8 cellular contexts compared by ENCODE assay signal in genomic region chr1:39408641-39409054, GRCh38.
DNase-seq lines count a peak whose midpoint lies in the region; ATAC-seq and TF ChIP-seq lines count a peak whose summit lies in the region.

No MANE protein-coding gene starts in this region.

- no peaks in the 10 kb centered on the region for H3K9me3 ChIP-seq in left lung

- peak in 1 of 2 donors; percentile 6 for TF ChIP-seq CTCF in left lung (IDR thresholded peaks at IDR 0.05)

- DNase-seq in AG20443 (ENCODE audit: low spot score) (peak; percentile 98), NCI-H524 treated with DMSO at 0.1 percent for 48 hours (lab: John Stamatoyannopoulos, UW) (peak; percentile 74), cortex of kidney (lab: John Stamatoyannopoulos, UW) (peak; percentile 85), left lung (peak; percentile 95 to 98)
- peak; percentile 78 for DNase-seq in activated CD4-positive, alpha-beta T cell treated with anti-CD3 and anti-CD28 coated beads, Interleukin-2, amount 50 U/mL, for 1 hour
- DNase-seq in stimulated activated CD4-positive, alpha-beta T cell treated with anti-CD3 and anti-CD28 coated beads, Interleukin-2, amount 100 ng/mL, for 4 hours (ENCODE audit: low read depth) = peak; percentile 71

- peak; percentile 76 for ATAC-seq in GM19328 (IDR thresholded peaks at IDR 0.05; ENCODE audit: unreplicated experiment)
- peak; percentile 68 for ATAC-seq in HG03460 (IDR thresholded peaks at IDR 0.05; ENCODE audit: unreplicated experiment)
- peak; percentile 91 for ATAC-seq in left lung

- H3K27ac ChIP-seq in left lung = peak overlapping the region; percentile 91 to 92

- peaks cover 52 to 83% of the 10 kb centered on the region in 2 donors for H3K4me1 ChIP-seq in left lung

- peak overlapping the region; percentile 55 to 82 for H3K4me3 ChIP-seq in left lung

- intact Hi-C loops in left lung (cut with DNase I) = no loop called here

- no peaks in the 10 kb centered on the region for H3K27me3 ChIP-seq in left lung

- peaks cover 0 to 12% of the 10 kb centered on the region in 2 donors for H3K36me3 ChIP-seq in left lung

Comparison
In these comparisons a context has a peak if more than half of its experiments do, and no peak if none do; other contexts are left out.
1. Peak in every context shown above with its lines: DNase-seq, ATAC-seq, H3K4me3 ChIP-seq and H3K27ac ChIP-seq.